Comparison of ENCODE assay signal across 19 cellular contexts in genomic region chr1:240498335-240498734, GRCh38.
"Had no signal": no experiment of that assay in that cellular context is flagged by ENCODE, and none has a peak within 500 bp of the region (broad histone marks: within the 10 kb centered on the region; RNA-seq: fewer than 3 reads in every experiment).

No MANE protein-coding gene starts in this region.

- H3K27ac ChIP-seq: body of pancreas, dorsolateral prefrontal cortex, epithelial cell of prostate, foreskin keratinocyte, hepatocyte, spleen, uterus had no signal

- H3K9me3 ChIP-seq: body of pancreas, spleen, uterus had no signal

- DNase-seq: activated CD4-positive, alpha-beta memory T cell treated with anti-CD3 and anti-CD28 coated beads for 36 hours; activated CD4-positive, alpha-beta T cell treated with anti-CD3 and anti-CD28 coated beads for 4 hours; activated CD8-positive, alpha-beta memory T cell treated with anti-CD3 and anti-CD28 coated beads, Interleukin-2, amount 10 ng/mL, durations not matched to agents 7 days and 5 days; activated naive CD4-positive, alpha-beta T cell treated with anti-CD3 and anti-CD28 coated beads for 36 hours; body of pancreas; caudate nucleus; dorsolateral prefrontal cortex; endodermal cell; foreskin keratinocyte; midbrain; nucleus accumbens; posterior cingulate gyrus; retina; spleen; stimulated activated CD8-positive, alpha-beta memory T cell treated with anti-CD3 and anti-CD28 coated beads, Interleukin-4, amount 100 ng/mL, for 48 hours; stimulated activated naive CD4-positive, alpha-beta T cell; uterus had no signal

- H3K27me3 ChIP-seq: body of pancreas, dorsolateral prefrontal cortex, foreskin keratinocyte, hepatocyte, uterus had no signal

- H2AFZ ChIP-seq: hepatocyte had no signal

- ATAC-seq: activated CD8-positive, alpha-beta memory T cell treated with anti-CD3 and anti-CD28 coated beads, Interleukin-2, amount 10 ng/mL, durations not matched to agents 7 days and 5 days; body of pancreas; foreskin keratinocyte had no signal

- H3K4me2 ChIP-seq: hepatocyte had no signal

- H3K79me2 ChIP-seq: hepatocyte had no signal

- H3K36me3 ChIP-seq: spleen, uterus had no signal

- H3K4me1 ChIP-seq: body of pancreas, foreskin keratinocyte, spleen, uterus had no signal

- H3K4me3 ChIP-seq: body of pancreas, dorsolateral prefrontal cortex, hepatocyte, spleen, uterus had no signal
